9 cellular contexts compared by ENCODE assay signal in genomic region chr2:216632321-216632951, GRCh38. TPM values are rescaled to one million over a fixed set of nuclear protein-coding genes. Genes with fewer than 3 reads are reported as not detected.
DNase-seq lines count a peak whose midpoint lies in the region; ATAC-seq and TF ChIP-seq lines count a peak whose summit lies in the region.
"Had no signal": no experiment of that assay in that cellular context is flagged by ENCODE, and none has a peak within 500 bp of the region (broad histone marks: within the 10 kb centered on the region; RNA-seq: fewer than 3 reads in every experiment).

No MANE protein-coding gene starts in this region.

- H3K9me3 Mint-ChIP-seq in activated CD4-positive, alpha-beta T cell treated with anti-CD3 and anti-CD28 coated beads for 36 hours (ENCODE audit: low read depth), result no peaks in the 10 kb centered on the region
- H3K9me3 Mint-ChIP-seq in activated B cell treated with CpG ODN at 0.5 μM for 24 hours, result no peaks in the 10 kb centered on the region
- H3K9me3 Mint-ChIP-seq in stimulated activated effector memory CD8-positive, alpha-beta T cell treated with anti-CD3 and anti-CD28 coated beads, Interleukin-12 subunit alpha, Interleukin-12 subunit beta, amount 100 ng/mL, for 72 hours, result no peaks in the 10 kb centered on the region

- no peak overlapping the region for H3K27ac ChIP-seq in iPS-18a (ENCODE audit: low read length)

- no peaks in the 10 kb centered on the region for H3K9me3 ChIP-seq in iPS-18a (ENCODE audit: control insufficient read depth, low read depth, low read length)

- peak overlapping the region; percentile 71 for H3K9ac ChIP-seq in iPS-18a (ENCODE audit: low read length)

- CTCF ChIA-PET in activated CD4-positive, alpha-beta T cell treated with anti-CD3 and anti-CD28 coated beads for 36 hours (lab: Charles Lee), result interaction anchor here (1.2 to 1.4 kb wide), 3 partner anchors 33 to 116 kb away, joined by 3 to 4 read pairs (median 3); no protein-coding TSS in a partner anchor
- CTCF ChIA-PET in activated B cell treated with CpG ODN at 0.5 μM for 24 hours (lab: Charles Lee), result no interaction called here

- H3K4me3 ChIP-seq in iPS-18a (ENCODE audit: low read length), result peak overlapping the region; percentile 59

- H3K4me1 ChIP-seq in iPS-18a (ENCODE audit: control insufficient read depth, low read depth, low read length), result peaks cover 26% of the 10 kb centered on the region

- no peak for ATAC-seq in activated CD4-positive, alpha-beta T cell treated with anti-CD3 and anti-CD28 coated beads for 36 hours
- ATAC-seq in activated B cell treated with CpG ODN at 0.5 μM for 24 hours (ENCODE audit: low read depth), result no peak
- no peak for ATAC-seq in stimulated activated effector memory CD8-positive, alpha-beta T cell treated with anti-CD3 and anti-CD28 coated beads, Interleukin-12 subunit alpha, Interleukin-12 subunit beta, amount 100 ng/mL, for 72 hours

- H3K27me3 ChIP-seq in iPS-18a (ENCODE audit: control insufficient read depth, insufficient read depth, low read length), result peaks cover 14% of the 10 kb centered on the region

- POLR2A ChIA-PET in activated CD4-positive, alpha-beta T cell treated with anti-CD3 and anti-CD28 coated beads for 36 hours (lab: Charles Lee), result interaction anchor here (0.6 kb wide), 1 partner anchor 1436 kb away, joined by 4 read pairs; no protein-coding TSS in a partner anchor
- POLR2A ChIA-PET in activated B cell treated with CpG ODN at 0.5 μM for 24 hours (lab: Charles Lee), result no interaction called here

- peak overlapping the region; percentile 72 for H3K4me3 Mint-ChIP-seq in activated CD4-positive, alpha-beta T cell treated with anti-CD3 and anti-CD28 coated beads for 36 hours
- H3K4me3 Mint-ChIP-seq in activated B cell treated with CpG ODN at 0.5 μM for 24 hours, result peak overlapping the region; percentile 74
- H3K4me3 Mint-ChIP-seq in stimulated activated effector memory CD8-positive, alpha-beta T cell treated with anti-CD3 and anti-CD28 coated beads, Interleukin-12 subunit alpha, Interleukin-12 subunit beta, amount 100 ng/mL, for 72 hours, result peak overlapping the region; percentile 71

- no peaks in the 10 kb centered on the region for H3K36me3 ChIP-seq in iPS-18a (ENCODE audit: control insufficient read depth, low read depth, low read length)

- DNase-seq in activated CD4-positive, alpha-beta T cell treated with anti-CD3 and anti-CD28 coated beads for 36 hours, result no peak
- DNase-seq in activated CD4-positive, alpha-beta T cell treated with anti-CD3 and anti-CD28 coated beads for 48 hours, result no peak
- DNase-seq in activated B cell treated with CpG ODN at 0.5 μM for 24 hours (no peak), DMS79 (lab: John Stamatoyannopoulos, UW) (no peak), cerebellar cortex (ENCODE audit: low spot score) (no peak), NCI-H510A treated with DMSO at 0.1 percent for 48 hours (lab: John Stamatoyannopoulos, UW) (no peak)
- DNase-seq in stimulated activated effector memory CD8-positive, alpha-beta T cell treated with anti-CD3 and anti-CD28 coated beads, Interleukin-12 subunit alpha, Interleukin-12 subunit beta, amount 100 ng/mL, for 72 hours (ENCODE audit: low spot score in 2 of 2), result no peak
- DNase-seq: NCI-H524 treated with DMSO at 0.1 percent for 48 hours had no signal

- intact Hi-C loops in activated CD4-positive, alpha-beta T cell treated with anti-CD3 and anti-CD28 coated beads for 36 hours (cut with DNase I, micrococcal nuclease), result loop anchor here (2.0 to 5.0 kb wide), 2 partner anchors 60 to 62 kb away; partner anchors contain the start of gene IGFBP5 (in 1 of the 2)
- intact Hi-C loops in activated B cell treated with CpG ODN at 0.5 μM for 24 hours (cut with micrococcal nuclease), result no loop called here

- peaks cover 23% of the 10 kb centered on the region for H3K4me1 Mint-ChIP-seq in activated CD4-positive, alpha-beta T cell treated with anti-CD3 and anti-CD28 coated beads for 36 hours
- H3K4me1 Mint-ChIP-seq in activated B cell treated with CpG ODN at 0.5 μM for 24 hours, result peaks cover 20% of the 10 kb centered on the region
- peaks cover 21% of the 10 kb centered on the region for H3K4me1 Mint-ChIP-seq in stimulated activated effector memory CD8-positive, alpha-beta T cell treated with anti-CD3 and anti-CD28 coated beads, Interleukin-12 subunit alpha, Interleukin-12 subunit beta, amount 100 ng/mL, for 72 hours

- H3K27me3 Mint-ChIP-seq in activated CD4-positive, alpha-beta T cell treated with anti-CD3 and anti-CD28 coated beads for 36 hours, result peaks cover 50% of the 10 kb centered on the region
- peaks cover 54% of the 10 kb centered on the region for H3K27me3 Mint-ChIP-seq in activated B cell treated with CpG ODN at 0.5 μM for 24 hours

- no peaks in the 10 kb centered on the region for H3K36me3 Mint-ChIP-seq in activated CD4-positive, alpha-beta T cell treated with anti-CD3 and anti-CD28 coated beads for 36 hours (ENCODE audit: low read depth)
- H3K36me3 Mint-ChIP-seq in activated B cell treated with CpG ODN at 0.5 μM for 24 hours (ENCODE audit: low read depth), result no peaks in the 10 kb centered on the region
- H3K36me3 Mint-ChIP-seq in stimulated activated effector memory CD8-positive, alpha-beta T cell treated with anti-CD3 and anti-CD28 coated beads, Interleukin-12 subunit alpha, Interleukin-12 subunit beta, amount 100 ng/mL, for 72 hours, result no peaks in the 10 kb centered on the region

- no peak for TF ChIP-seq CTCF in activated B cell treated with CpG ODN at 0.5 μM for 24 hours (IDR thresholded peaks at IDR 0.05)

- H3K27ac Mint-ChIP-seq in activated CD4-positive, alpha-beta T cell treated with anti-CD3 and anti-CD28 coated beads for 36 hours, result no peak overlapping the region
- no peak overlapping the region for H3K27ac Mint-ChIP-seq in activated B cell treated with CpG ODN at 0.5 μM for 24 hours
- H3K27ac Mint-ChIP-seq in stimulated activated effector memory CD8-positive, alpha-beta T cell treated with anti-CD3 and anti-CD28 coated beads, Interleukin-12 subunit alpha, Interleukin-12 subunit beta, amount 100 ng/mL, for 72 hours, result no peak overlapping the region

RNA-seq across cellular contexts. Expression of gene IGFBP2, which starts 0.8 kb away (rescaled TPM):
- 10 to 100 TPM in 1 of 2 experiments, 1 to 10 TPM in 1; 9.8 to 11.5 TPM for total RNA-seq in activated CD4-positive, alpha-beta T cell treated with anti-CD3 and anti-CD28 coated beads for 36 hours
- total RNA-seq in activated B cell treated with CpG ODN at 0.5 μM for 24 hours, result not detected in 2 replicates

Comparison
In these comparisons a context has a peak if more than half of its experiments do, and no peak if none do; other contexts are left out.
1. RNA of gene IGFBP2, which starts 0.8 kb away (total RNA-seq): 9.8 to 11.5 TPM in activated CD4-positive, alpha-beta T cell treated with anti-CD3 and anti-CD28 coated beads for 36 hours; not detected in activated B cell treated with CpG ODN at 0.5 μM for 24 hours; every median in the first group is over 10 times any median in the second.
2. Peak in every context shown above with its lines, with median percentiles within 50 percentile points of each other: H3K4me3 Mint-ChIP-seq.